ENCODE assay signal across 21 cellular contexts in the genomic region with DNA sequence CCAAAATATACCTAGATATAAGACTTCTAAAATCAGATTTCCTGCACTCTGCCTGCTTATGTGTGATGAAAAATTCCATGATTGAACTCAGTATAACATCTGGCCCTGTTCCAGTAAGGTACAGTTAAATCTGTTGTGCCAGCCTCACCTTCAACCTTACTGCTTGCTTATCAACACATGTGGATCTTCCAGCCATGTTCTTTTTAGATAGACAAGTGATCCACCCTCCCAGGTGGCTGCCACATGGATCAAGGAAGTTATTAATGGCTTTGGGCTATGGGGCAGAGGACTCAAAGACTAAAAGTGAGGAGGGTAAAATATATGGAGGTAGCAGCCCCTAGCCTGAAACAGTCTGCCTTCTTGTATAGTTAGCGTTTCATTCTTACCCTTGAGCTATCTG. TPM values are rescaled to one million over a fixed set of nuclear protein-coding genes. Genes with fewer than 3 reads are reported as not detected.
"Had no signal": no experiment of that assay in that cellular context is flagged by ENCODE, and none has a peak within 500 bp of the region (broad histone marks: within the 10 kb centered on the region; RNA-seq: fewer than 3 reads in every experiment).

No MANE protein-coding gene starts in this region.

- H3K36me3 Mint-ChIP-seq: IgD-negative memory B cell had no signal

- H3K36me3 ChIP-seq: SJSA1 had no signal

- H3K9ac ChIP-seq: KMS-11 had no signal

- H3K4me3 Mint-ChIP-seq: IgD-negative memory B cell had no signal

- H3K4me1 Mint-ChIP-seq: IgD-negative memory B cell had no signal

- H3K9me3 Mint-ChIP-seq: IgD-negative memory B cell had no signal

- H3K4me3 ChIP-seq: K562, SJSA1, SK-N-MC had no signal

- DNase-seq: Kasumi-1, MM.1S, NCI-H1092 treated with DMSO at 0.1 percent for 48 hours, NCI-H1436, NCI-H187, NCI-H2029, NCI-H2081 treated with DMSO at 0.1 percent for 48 hours, NCI-H2171 treated with DMSO at 0.1 percent for 48 hours, NCI-H345, NCI-H524, NCI-H526 treated with DMSO at 0.1 percent for 48 hours, NCI-H748 treated with DMSO at 0.1 percent for 48 hours, Right ventricle myocardium superior, RPMI8226, SIG-M5 had no signal

- H3K27ac Mint-ChIP-seq: IgD-negative memory B cell had no signal

- H3K27me3 ChIP-seq: SJSA1 had no signal

- ATAC-seq: K562 had no signal

- H3K9me3 ChIP-seq: SJSA1 had no signal

- H3K27ac ChIP-seq: HL-60, KMS-11, SJSA1, SK-N-MC had no signal

RNA-seq across cellular contexts. Expression of a gene that starts 35.1 kb away (rescaled TPM):
- total RNA-seq: Right ventricle myocardium superior had no signal
